ENCODE assay signal across 1 cellular context in the genomic region with DNA sequence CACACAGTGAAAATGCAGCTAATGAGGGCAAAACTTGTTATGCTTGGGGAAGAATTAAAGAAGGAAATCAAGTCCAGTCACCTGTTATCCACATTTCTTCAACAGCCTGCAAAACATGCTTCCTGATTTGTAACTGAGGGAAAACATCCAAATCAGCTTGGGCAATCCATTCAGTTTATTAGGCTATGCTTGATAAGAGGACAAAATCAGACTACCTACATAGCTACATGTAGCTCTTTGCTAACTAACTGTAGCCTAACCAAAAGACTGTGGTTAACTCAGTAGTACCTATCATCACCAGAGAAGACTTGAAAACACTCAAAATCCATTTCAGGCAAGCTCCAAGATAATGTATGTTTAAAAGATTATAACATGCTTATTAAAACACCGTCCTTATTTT.
TF ChIP-seq lines count a peak whose summit lies in the region.

No MANE protein-coding gene starts in this region.

TF ChIP-seq in GM12878, 131 proteins besides CTCF, POLR2A, EP300 and RAD21:
- TF ChIP-seq MTA2 (IDR thresholded peaks at IDR 0.05; ENCODE audit: low read depth) = no peak
- TF ChIP-seq SIX5 (IDR thresholded peaks at IDR 0.05; ENCODE audit: low read depth, low read length, severe bottlenecking) = no peak
- no peak for TF ChIP-seq RELB (IDR thresholded peaks at IDR 0.05; ENCODE audit: low read depth)
- TF ChIP-seq NKRF (conservative IDR thresholded peaks at IDR 0.05) = no peak
- no peak for TF ChIP-seq MYB (IDR thresholded peaks at IDR 0.05; ENCODE audit: borderline replicate concordance, low read depth, low read length)
- TF ChIP-seq EZH2 (IDR thresholded peaks at IDR 0.05; ENCODE audit: borderline replicate concordance, control insufficient read depth, low read depth, low read length) = no peak
- TF ChIP-seq SIN3A (IDR thresholded peaks at IDR 0.05; ENCODE audit: low read depth, low read length) = no peak
- TF ChIP-seq, protein P1, sequence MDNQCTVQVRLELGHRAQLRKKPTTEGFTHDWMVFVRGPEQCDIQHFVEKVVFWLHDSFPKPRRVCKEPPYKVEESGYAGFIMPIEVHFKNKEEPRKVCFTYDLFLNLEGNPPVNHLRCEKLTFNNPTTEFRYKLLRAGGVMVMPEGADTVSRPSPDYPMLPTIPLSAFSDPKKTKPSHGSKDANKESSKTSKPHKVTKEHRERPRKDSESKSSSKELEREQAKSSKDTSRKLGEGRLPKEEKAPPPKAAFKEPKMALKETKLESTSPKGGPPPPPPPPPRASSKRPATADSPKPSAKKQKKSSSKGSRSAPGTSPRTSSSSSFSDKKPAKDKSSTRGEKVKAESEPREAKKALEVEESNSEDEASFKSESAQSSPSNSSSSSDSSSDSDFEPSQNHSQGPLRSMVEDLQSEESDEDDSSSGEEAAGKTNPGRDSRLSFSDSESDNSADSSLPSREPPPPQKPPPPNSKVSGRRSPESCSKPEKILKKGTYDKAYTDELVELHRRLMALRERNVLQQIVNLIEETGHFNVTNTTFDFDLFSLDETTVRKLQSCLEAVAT (IDR thresholded peaks at IDR 0.05) = no peak
- TF ChIP-seq, protein P2, sequence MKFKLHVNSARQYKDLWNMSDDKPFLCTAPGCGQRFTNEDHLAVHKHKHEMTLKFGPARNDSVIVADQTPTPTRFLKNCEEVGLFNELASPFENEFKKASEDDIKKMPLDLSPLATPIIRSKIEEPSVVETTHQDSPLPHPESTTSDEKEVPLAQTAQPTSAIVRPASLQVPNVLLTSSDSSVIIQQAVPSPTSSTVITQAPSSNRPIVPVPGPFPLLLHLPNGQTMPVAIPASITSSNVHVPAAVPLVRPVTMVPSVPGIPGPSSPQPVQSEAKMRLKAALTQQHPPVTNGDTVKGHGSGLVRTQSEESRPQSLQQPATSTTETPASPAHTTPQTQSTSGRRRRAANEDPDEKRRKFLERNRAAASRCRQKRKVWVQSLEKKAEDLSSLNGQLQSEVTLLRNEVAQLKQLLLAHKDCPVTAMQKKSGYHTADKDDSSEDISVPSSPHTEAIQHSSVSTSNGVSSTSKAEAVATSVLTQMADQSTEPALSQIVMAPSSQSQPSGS (IDR thresholded peaks at IDR 0.05; ENCODE audit: low read length) = no peak
- TF ChIP-seq ATF7 (IDR thresholded peaks at IDR 0.05; ENCODE audit: low read depth) = no peak
- no peak for TF ChIP-seq ZSCAN29 (IDR thresholded peaks at IDR 0.05)
- TF ChIP-seq BCL11A (IDR thresholded peaks at IDR 0.05; ENCODE audit: low read depth, low read length) = no peak
- no peak for TF ChIP-seq SUPT20H (IDR thresholded peaks at IDR 0.05; ENCODE audit: borderline replicate concordance, control insufficient read depth, low read depth, low read length)
- no peak for TF ChIP-seq RFX5 (IDR thresholded peaks at IDR 0.05; ENCODE audit: low read depth, low read length)
- TF ChIP-seq WRNIP1 (IDR thresholded peaks at IDR 0.05; ENCODE audit: borderline replicate concordance, low read depth, low read length) = no peak
- TF ChIP-seq MAX (IDR thresholded peaks at IDR 0.05; ENCODE audit: low read depth, low read length) = no peak
TF ChIP-seq in GM12878: peak in this region for 0.
